Comparison of ENCODE assay signal across 25 cellular contexts in genomic region chr4:106414366-106414765, GRCh38. TPM values are rescaled to one million over a fixed set of nuclear protein-coding genes. Genes with fewer than 3 reads are reported as not detected.
"Had no signal": no experiment of that assay in that cellular context is flagged by ENCODE, and none has a peak within 500 bp of the region (broad histone marks: within the 10 kb centered on the region; RNA-seq: fewer than 3 reads in every experiment).

No MANE protein-coding gene starts in this region.

- DNase-seq: activated CD4-positive, alpha-beta T cell treated with anti-CD3 and anti-CD28 coated beads, Interleukin-2, amount 10 ng/mL, durations not matched to agents 24 days and 14 days; activated CD8-positive, alpha-beta T cell treated with anti-CD3 and anti-CD28 coated beads for 36 hours; activated naive CD4-positive, alpha-beta T cell treated with Interleukin-2 at 50 U/mL for 16 hours; activated naive CD8-positive, alpha-beta T cell treated with anti-CD3 and anti-CD28 coated beads, Interleukin-2, amount 10 ng/mL, durations not matched to agents 7 days and 5 days; activated T-cell treated with anti-CD3 and anti-CD28 coated beads, Interleukin-2, amount 50 U/mL, for 1 hour; amygdala; cortex of kidney; esophagus squamous epithelium; islet precursor cell; nephron progenitor cell; stimulated activated CD4-positive, alpha-beta T cell treated with anti-CD3 and anti-CD28 coated beads, Interleukin-12 subunit alpha, Interleukin-12 subunit beta, amount 100 ng/mL, for 4 hours; stimulated activated CD4-positive, alpha-beta T cell treated with anti-CD3 and anti-CD28 coated beads, Interleukin-1b, Interleukin-23, amount 100 ng/mL, for 48 hours; stimulated activated naive CD8-positive, alpha-beta T cell treated with anti-CD3 and anti-CD28 coated beads, Interleukin-15, Interleukin-2, amounts not matched to agents 100 U/mL and 50 U/mL, for 24 hours; T-helper 1 cell; T1000; transverse colon; uterus had no signal

- H3K27me3 ChIP-seq: esophagus squamous epithelium, hepatocyte, suprapubic skin, transverse colon, uterus had no signal

- H3K9me3 ChIP-seq: esophagus squamous epithelium, suprapubic skin, transverse colon, uterus had no signal

- H3K4me1 ChIP-seq: esophagus squamous epithelium, suprapubic skin, transverse colon, uterus had no signal

- H3K27ac ChIP-seq: esophagus squamous epithelium, hepatocyte, suprapubic skin, transverse colon, uterus had no signal

- H3K4me3 ChIP-seq: esophagus squamous epithelium, hepatocyte, lung, suprapubic skin, transverse colon, uterus had no signal

- H3K79me2 ChIP-seq: hepatocyte had no signal

- H3K36me3 ChIP-seq: esophagus squamous epithelium, suprapubic skin, transverse colon, uterus had no signal

- H3K4me2 ChIP-seq: hepatocyte had no signal

- H2AFZ ChIP-seq: hepatocyte had no signal

- ATAC-seq: activated CD8-positive, alpha-beta T cell treated with anti-CD3 and anti-CD28 coated beads for 36 hours; stimulated activated naive CD8-positive, alpha-beta T cell treated with anti-CD3 and anti-CD28 coated beads, Interleukin-15, Interleukin-2, amounts not matched to agents 100 U/mL and 50 U/mL, for 24 hours had no signal

RNA-seq across cellular contexts. Expression of gene GIMD1, which starts 45.8 kb away (rescaled TPM):
- total RNA-seq: activated CD4-positive, alpha-beta T cell treated with anti-CD3 and anti-CD28 coated beads, Interleukin-2, amount 10 ng/mL, durations not matched to agents 24 days and 14 days; activated CD8-positive, alpha-beta T cell treated with anti-CD3 and anti-CD28 coated beads for 36 hours; activated naive CD8-positive, alpha-beta T cell treated with anti-CD3 and anti-CD28 coated beads, Interleukin-2, amount 10 ng/mL, durations not matched to agents 7 days and 5 days; activated T-helper 2 cell treated with anti-CD3 and anti-CD28 coated beads, Interferon-gamma antibody, Interleukin-2, Interleukin-4, amounts not matched to agents 10 μg/mL and 5 μg/mL and 100 μg/mL, durations not matched to agents 14 hours and 24 hours and 36 hours; esophagus squamous epithelium; fibroblast of villous mesenchyme; hepatocyte; lung; mesothelial cell of epicardium; omental fat pad; progenitor cell of endocrine pancreas; suprapubic skin; transverse colon; uterus had no signal
- polyA plus RNA-seq: hepatocyte, lung had no signal
